8 cellular contexts compared by ENCODE assay signal in genomic region chr12:104672096-104672445, GRCh38.
DNase-seq lines count a peak whose midpoint lies in the region; ATAC-seq and TF ChIP-seq lines count a peak whose summit lies in the region.

No MANE protein-coding gene starts in this region.

- H3K4me3 Mint-ChIP-seq in H9, result no peak overlapping the region; a peak in 1 of 5 replicates

- H3K79me1 ChIP-seq in H9 (ENCODE audit: insufficient read depth, low read depth, low read length, poor library complexity, severe bottlenecking), result no peaks in the 10 kb centered on the region

- peak overlapping the region; percentile 16 for H3K18ac ChIP-seq in H9 (ENCODE audit: insufficient read length, low read depth, low read length)

- H3K14ac ChIP-seq in H9 (ENCODE audit: insufficient read depth, low read length), result no peak overlapping the region; the same call in 1 of the 2 replicates

- no peaks in the 10 kb centered on the region for H3K27me3 Mint-ChIP-seq in H9 (ENCODE audit: low read depth)

- no peaks in the 10 kb centered on the region for H3K36me3 Mint-ChIP-seq in H9 (ENCODE audit: insufficient read depth in 1 of 3, low read depth in 3 of 3)

- H2AFZ ChIP-seq in H9 (ENCODE audit: low read length), result no peak overlapping the region
- H2AFZ ChIP-seq in smooth muscle cell (ENCODE audit: low read depth), result no peak overlapping the region

- H3K23ac ChIP-seq in H9 (ENCODE audit: insufficient read length, low read depth, low read length), result no peak overlapping the region

- H2BK12ac ChIP-seq in H9 (ENCODE audit: insufficient read length, low read depth, low read length), result no peak overlapping the region

- H3K9me3 ChIP-seq in H9 (ENCODE audit: control insufficient read depth, low read depth, low read length) (no peaks in the 10 kb centered on the region), SJCRH30 (replicated peaks) (no peaks in the 10 kb centered on the region), smooth muscle cell (replicated peaks; ENCODE audit: low read depth) (no peaks in the 10 kb centered on the region)

- no peak overlapping the region for H3T11ph ChIP-seq in H9 (ENCODE audit: low read length)

- H3K4me3 ChIP-seq in SJCRH30 (no peak overlapping the region), epithelial cell of proximal tubule (ENCODE audit: low read depth, low read length) (peak overlapping the region; percentile 33), smooth muscle cell (no peak overlapping the region)

- H4K8ac ChIP-seq in H9 (replicated peaks; ENCODE audit: insufficient read length, low read depth, low read length), result no peak overlapping the region

- DNase-seq in H9, result no peak
- DNase-seq in SJCRH30, result peak; percentile 27 to 49
- no peak for DNase-seq in epithelial cell of proximal tubule (ENCODE audit: low read depth)
- no peak for DNase-seq in smooth muscle cell (lab: John Stamatoyannopoulos, UW; ENCODE audit: unreplicated experiment)
- no peak for DNase-seq in NCI-H187 treated with DMSO at 0.1 percent for 48 hours (lab: John Stamatoyannopoulos, UW)
- DNase-seq in middle frontal gyrus (ENCODE audit: extremely low spot score, low spot score), result no peak
- no peak for DNase-seq in cerebellar nuclear complex (lab: John Stamatoyannopoulos, UW)

- H3K9ac ChIP-seq in H9 (ENCODE audit: extremely low read depth, insufficient read length, low read length) (no peak overlapping the region), smooth muscle cell (ENCODE audit: low read depth) (peak overlapping the region; percentile 52)

- H3K27ac Mint-ChIP-seq in H9, result peak overlapping the region in 2 of 3 experiments; percentile 20 to 53; a peak in 3 of 7 replicates

- peaks cover 26% of the 10 kb centered on the region for H3F3A ChIP-seq in smooth muscle cell (ENCODE audit: low read depth)

- H2BK5ac ChIP-seq in H9 (ENCODE audit: insufficient read length, low read length), result no peak overlapping the region

- H4K91ac ChIP-seq in H9 (ENCODE audit: insufficient read length, low read depth, low read length), result no peak overlapping the region

- H2BK120ac ChIP-seq in H9 (ENCODE audit: low read depth, low read length, poor library complexity, severe bottlenecking), result no peak overlapping the region

- no peaks in the 10 kb centered on the region for H3K36me3 ChIP-seq in SJCRH30
- H3K36me3 ChIP-seq in smooth muscle cell (ENCODE audit: low read depth), result no peaks in the 10 kb centered on the region

- H3K4me1 ChIP-seq in H9 (ENCODE audit: insufficient read depth, low read length) (0 out of 2 replicates have a peak, but pooled peaks cover 2% of the 10 kb centered on the region), SJCRH30 (peaks cover 64% of the 10 kb centered on the region), smooth muscle cell (ENCODE audit: low read depth) (peaks cover 28% of the 10 kb centered on the region)

- no peak overlapping the region for H3K56ac ChIP-seq in H9 (ENCODE audit: insufficient read length, low read depth, low read length)

- TF ChIP-seq CTCF in H9 (conservative IDR thresholded peaks at IDR 0.05) (no peak), epithelial cell of proximal tubule (conservative IDR thresholded peaks at IDR 0.05; ENCODE audit: low read depth, low read length) (no peak), smooth muscle cell (IDR thresholded peaks at IDR 0.05; ENCODE audit: borderline replicate concordance, insufficient read depth, poor library complexity, severe bottlenecking) (no peak)

- H3K27me3 ChIP-seq in H9 (ENCODE audit: insufficient read depth, low read length) (no peaks in the 10 kb centered on the region), SJCRH30 (no peaks in the 10 kb centered on the region), smooth muscle cell (ENCODE audit: low read depth) (no peaks in the 10 kb centered on the region)

- H3K4me1 Mint-ChIP-seq in H9, result peaks cover 25 to 27% of the 10 kb centered on the region in 2 experiments

- no peak overlapping the region for H3K27ac ChIP-seq in H9 (ENCODE audit: insufficient read length, low read depth, low read length)
- peak overlapping the region; percentile 61 for H3K27ac ChIP-seq in SJCRH30
- peak overlapping the region; percentile 84 for H3K27ac ChIP-seq in smooth muscle cell (ENCODE audit: low read depth)

- no peak overlapping the region for H2BK15ac ChIP-seq in H9 (ENCODE audit: low read depth, low read length)

- H3K4me2 ChIP-seq in H9 (ENCODE audit: insufficient read depth, insufficient read length, low read length) (no peak overlapping the region), smooth muscle cell (peak overlapping the region; percentile 67)

- no peak overlapping the region for H2AK5ac ChIP-seq in H9 (ENCODE audit: insufficient read length, low read length)

- H3K23me2 ChIP-seq in H9 (ENCODE audit: insufficient read length, low read depth, low read length, poor library complexity, severe bottlenecking), result no peaks in the 10 kb centered on the region

- no peak overlapping the region for H4K5ac ChIP-seq in H9 (ENCODE audit: insufficient read length, low read depth, low read length)

- no peak overlapping the region for H3K4ac ChIP-seq in H9 (ENCODE audit: low read depth, low read length)

- H3K9me3 Mint-ChIP-seq in H9, result no peaks in the 10 kb centered on the region

- ATAC-seq in GM18907 (IDR thresholded peaks at IDR 0.05; ENCODE audit: unreplicated experiment), result no peak

- H4K20me1 ChIP-seq in H9 (ENCODE audit: control insufficient read depth, insufficient read depth, insufficient read length) (no peaks in the 10 kb centered on the region), smooth muscle cell (ENCODE audit: low read depth) (peaks cover 8% of the 10 kb centered on the region)

- WGBS in H9 (ENCODE audit: extremely low coverage, insufficient read length, low lambda C conversion rate), result no CpG with 5 or more reads among the region's 8 CpGs
- WGBS in smooth muscle cell (ENCODE audit: low lambda C conversion rate), result 76% methylated on average over 8 of the region's 8 CpGs

- H3K79me2 ChIP-seq in H9 (ENCODE audit: insufficient read depth, low read length), result no peaks in the 10 kb centered on the region
- H3K79me2 ChIP-seq in smooth muscle cell (ENCODE audit: low read depth), result no peaks in the 10 kb centered on the region

- H2BK20ac ChIP-seq in H9 (ENCODE audit: low read depth, low read length, poor library complexity, severe bottlenecking), result no peak overlapping the region

Comparison
In these comparisons a context has a peak if more than half of its experiments do, and no peak if none do; other contexts are left out.
1. DNase-seq: peak in SJCRH30 (2 of 2); none in H9 (single experiment), epithelial cell of proximal tubule (single experiment), smooth muscle cell (single experiment), NCI-H187 treated with DMSO at 0.1 percent for 48 hours (single experiment), middle frontal gyrus (single experiment) and cerebellar nuclear complex (0 of 2).